1 cellular context compared by ENCODE assay signal in genomic region chr2:127575185-127575765, GRCh38.
TF ChIP-seq lines count a peak whose summit lies in the region.

No MANE protein-coding gene starts in this region.

TF ChIP-seq in HepG2, 621 proteins besides CTCF, POLR2A, EP300 and RAD21:
- no peak for TF ChIP-seq THAP7 (CRISPR knock-in tag; IDR thresholded peaks at IDR 0.05)
- no peak for TF ChIP-seq ZNF777 (CRISPR knock-in tag; IDR thresholded peaks at IDR 0.05)
- TF ChIP-seq HNF1A (IDR thresholded peaks at IDR 0.05; ENCODE audit: low read depth) = no peak
- TF ChIP-seq HNF1A (CRISPR knock-in tag; IDR thresholded peaks at IDR 0.05; ENCODE audit: borderline replicate concordance) = no peak
- no peak for TF ChIP-seq IRX3 (CRISPR knock-in tag; IDR thresholded peaks at IDR 0.05; ENCODE audit: borderline replicate concordance, low read depth)
- no peak for TF ChIP-seq ZBTB49 (CRISPR knock-in tag; IDR thresholded peaks at IDR 0.05; ENCODE audit: borderline replicate concordance)
- TF ChIP-seq ESRRA (CRISPR knock-in tag; IDR thresholded peaks at IDR 0.05; ENCODE audit: low read depth) = no peak
- peak; percentile 86 for TF ChIP-seq ZNF629 (CRISPR knock-in tag; conservative IDR thresholded peaks at IDR 0.05)
